ENCODE assay signal across 9 cellular contexts in genomic region chr17:59785091-59785799, GRCh38.
A peak's percentile ranks its signal among the peaks of the same experiment; 100 is the strongest.
DNase-seq lines count a peak whose midpoint lies in the region; ATAC-seq, FAIRE-seq and TF ChIP-seq lines count a peak whose summit lies in the region.
"Had no signal": no experiment of that assay in that cellular context is flagged by ENCODE, and none has a peak within 500 bp of the region (broad histone marks: within the 10 kb centered on the region; RNA-seq: fewer than 3 reads in every experiment).

No MANE protein-coding gene starts in this region.

- H3K36me3 ChIP-seq in suprapubic skin (peaks cover 3% of the 10 kb centered on the region), kidney (ENCODE audit: control insufficient read depth in 1 of 2, insufficient read depth in 2 of 2, low read length in 2 of 2) (no peaks in the 10 kb centered on the region)

- no peaks in the 10 kb centered on the region for H3K9me3 ChIP-seq in suprapubic skin
- H3K9me3 ChIP-seq in kidney (ENCODE audit: control insufficient read depth in 1 of 2, low read length in 2 of 2) = no peaks in the 10 kb centered on the region

- peaks cover 52% of the 10 kb centered on the region for H3K4me1 ChIP-seq in foreskin keratinocyte
- H3K4me1 ChIP-seq in suprapubic skin = peaks cover 51% of the 10 kb centered on the region
- H3K4me1 ChIP-seq in kidney (ENCODE audit: control insufficient read depth in 1 of 2, insufficient read depth in 1 of 2, low read depth in 1 of 2, low read length in 2 of 2) = peaks cover 6 to 9% of the 10 kb centered on the region in 2 donors

- ATAC-seq in activated T-cell treated with anti-CD3 and anti-CD28 coated beads, Interleukin-2, amount 50 U/mL, for 4 hours = no peak
- ATAC-seq in foreskin keratinocyte = no peak

- H3K27me3 ChIP-seq in foreskin keratinocyte = no peaks in the 10 kb centered on the region
- H3K27me3 ChIP-seq in suprapubic skin = no peaks in the 10 kb centered on the region

- TF ChIP-seq CTCF in foreskin keratinocyte (conservative IDR thresholded peaks at IDR 0.05) = no peak
- no peak for TF ChIP-seq CTCF in suprapubic skin (IDR thresholded peaks at IDR 0.05)
- no peak for TF ChIP-seq CTCF in kidney (IDR thresholded peaks at IDR 0.05; ENCODE audit: borderline replicate concordance, extremely low read depth, insufficient read depth)

- H3K9ac ChIP-seq in kidney (ENCODE audit: low read length in 2 of 2) = no peak overlapping the region

- peak overlapping the region; percentile 99 for H3K27ac Mint-ChIP-seq in T-helper 2 cell treated with Interferon-gamma antibody and Interleukin-4, amounts not matched to agents 5 μg/mL and 100 μg/mL, for 36 hours

- no peaks in the 10 kb centered on the region for H3K36me3 Mint-ChIP-seq in activated T-cell treated with anti-CD3 and anti-CD28 coated beads, Interleukin-2, amount 50 U/mL, for 4 hours (ENCODE audit: insufficient read depth)
- H3K36me3 Mint-ChIP-seq in T-helper 2 cell treated with Interferon-gamma antibody and Interleukin-4, amounts not matched to agents 5 μg/mL and 100 μg/mL, for 36 hours (ENCODE audit: low read depth) = peaks cover 30% of the 10 kb centered on the region

- TF ChIP-seq POLR2A in suprapubic skin (IDR thresholded peaks at IDR 0.05) = no peak

- DNase-seq in activated T-cell treated with anti-CD3 and anti-CD28 coated beads, Interleukin-2, amount 50 U/mL, for 4 hours = no peak
- no peak for DNase-seq in activated T-cell treated with anti-CD3 and anti-CD28 coated beads for 4 hours
- DNase-seq in T-helper 2 cell treated with Interferon-gamma antibody and Interleukin-4, amounts not matched to agents 5 μg/mL and 100 μg/mL, for 36 hours (ENCODE audit: low spot score) = no peak
- DNase-seq in foreskin keratinocyte = no peak
- no peak for DNase-seq in suprapubic skin (ENCODE audit: low spot score in 2 of 2)
- DNase-seq in NCI-H345 (lab: John Stamatoyannopoulos, UW) = no peak
- DNase-seq in iPS-NIHi11 (ENCODE audit: low spot score) = no peak
- DNase-seq in kidney = no peak

- TF ChIP-seq EP300 in suprapubic skin (IDR thresholded peaks at IDR 0.05) = no peak

- H3K9me3 Mint-ChIP-seq in activated T-cell treated with anti-CD3 and anti-CD28 coated beads, Interleukin-2, amount 50 U/mL, for 4 hours = no peaks in the 10 kb centered on the region
- no peaks in the 10 kb centered on the region for H3K9me3 Mint-ChIP-seq in T-helper 2 cell treated with Interferon-gamma antibody and Interleukin-4, amounts not matched to agents 5 μg/mL and 100 μg/mL, for 36 hours

- H3K27ac ChIP-seq in foreskin keratinocyte (peak overlapping the region; percentile 99), suprapubic skin (peak overlapping the region; percentile 82), kidney (ENCODE audit: low read depth in 2 of 2, low read length in 2 of 2) (peak overlapping the region in 1 of 2 donors; percentile 81)
- H3K27ac ChIP-seq: C4-2B had no signal

- H3K4me3 Mint-ChIP-seq in activated T-cell treated with anti-CD3 and anti-CD28 coated beads, Interleukin-2, amount 50 U/mL, for 4 hours = peak overlapping the region; percentile 63
- H3K4me3 Mint-ChIP-seq in T-helper 2 cell treated with Interferon-gamma antibody and Interleukin-4, amounts not matched to agents 5 μg/mL and 100 μg/mL, for 36 hours = peak overlapping the region; percentile 68

- 69% methylated on average over 8 of the region's 8 CpGs for WGBS in suprapubic skin

- FAIRE-seq in kidney (lab: Jason Lieb, UNC) = no peak

- H3K4me1 Mint-ChIP-seq in activated T-cell treated with anti-CD3 and anti-CD28 coated beads, Interleukin-2, amount 50 U/mL, for 4 hours (ENCODE audit: low read depth) = peaks cover 56% of the 10 kb centered on the region
- H3K4me1 Mint-ChIP-seq in T-helper 2 cell treated with Interferon-gamma antibody and Interleukin-4, amounts not matched to agents 5 μg/mL and 100 μg/mL, for 36 hours (ENCODE audit: low read depth) = peaks cover 54% of the 10 kb centered on the region

- no peaks in the 10 kb centered on the region for H3K27me3 Mint-ChIP-seq in activated T-cell treated with anti-CD3 and anti-CD28 coated beads, Interleukin-2, amount 50 U/mL, for 4 hours (ENCODE audit: low read depth)
- H3K27me3 Mint-ChIP-seq in T-helper 2 cell treated with Interferon-gamma antibody and Interleukin-4, amounts not matched to agents 5 μg/mL and 100 μg/mL, for 36 hours (ENCODE audit: low read depth) = no peaks in the 10 kb centered on the region

- intact Hi-C loops in kidney (cut with DNase I) = no loop called here

- H3K4me3 ChIP-seq in suprapubic skin (no peak overlapping the region), kidney (ENCODE audit: low read length in 2 of 2) (no peak overlapping the region)
